In the genomic region with DNA sequence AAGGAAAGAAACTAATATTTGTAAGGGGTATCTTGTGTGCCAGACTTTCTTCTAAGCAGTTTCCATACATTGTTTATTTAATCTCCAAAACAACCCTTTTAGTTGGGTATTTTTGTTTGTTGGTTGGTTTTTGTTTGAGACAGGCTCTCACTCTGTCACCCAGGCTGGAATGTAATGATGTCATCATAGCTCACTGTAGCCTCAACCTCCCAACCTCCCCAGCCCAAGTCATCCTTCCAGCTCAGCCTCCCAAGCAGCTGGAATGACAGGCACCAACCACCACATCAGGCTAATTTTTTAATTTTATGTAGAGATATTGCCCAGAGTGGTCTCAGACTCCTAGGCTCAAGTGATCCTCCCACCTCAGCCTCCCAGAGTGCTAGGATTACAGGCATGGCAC, we compare ENCODE assay signal across 2 cellular contexts.
TF ChIP-seq lines count a peak whose summit lies in the region.

No MANE protein-coding gene starts in this region.

TF ChIP-seq in HepG2, 621 proteins besides CTCF, POLR2A, EP300 and RAD21:
- TF ChIP-seq ATF7 (IDR thresholded peaks at IDR 0.05) (peak; percentile 86), ATF7 (CRISPR knock-in tag; IDR thresholded peaks at IDR 0.05) (no peak)
- TF ChIP-seq, protein P1, sequence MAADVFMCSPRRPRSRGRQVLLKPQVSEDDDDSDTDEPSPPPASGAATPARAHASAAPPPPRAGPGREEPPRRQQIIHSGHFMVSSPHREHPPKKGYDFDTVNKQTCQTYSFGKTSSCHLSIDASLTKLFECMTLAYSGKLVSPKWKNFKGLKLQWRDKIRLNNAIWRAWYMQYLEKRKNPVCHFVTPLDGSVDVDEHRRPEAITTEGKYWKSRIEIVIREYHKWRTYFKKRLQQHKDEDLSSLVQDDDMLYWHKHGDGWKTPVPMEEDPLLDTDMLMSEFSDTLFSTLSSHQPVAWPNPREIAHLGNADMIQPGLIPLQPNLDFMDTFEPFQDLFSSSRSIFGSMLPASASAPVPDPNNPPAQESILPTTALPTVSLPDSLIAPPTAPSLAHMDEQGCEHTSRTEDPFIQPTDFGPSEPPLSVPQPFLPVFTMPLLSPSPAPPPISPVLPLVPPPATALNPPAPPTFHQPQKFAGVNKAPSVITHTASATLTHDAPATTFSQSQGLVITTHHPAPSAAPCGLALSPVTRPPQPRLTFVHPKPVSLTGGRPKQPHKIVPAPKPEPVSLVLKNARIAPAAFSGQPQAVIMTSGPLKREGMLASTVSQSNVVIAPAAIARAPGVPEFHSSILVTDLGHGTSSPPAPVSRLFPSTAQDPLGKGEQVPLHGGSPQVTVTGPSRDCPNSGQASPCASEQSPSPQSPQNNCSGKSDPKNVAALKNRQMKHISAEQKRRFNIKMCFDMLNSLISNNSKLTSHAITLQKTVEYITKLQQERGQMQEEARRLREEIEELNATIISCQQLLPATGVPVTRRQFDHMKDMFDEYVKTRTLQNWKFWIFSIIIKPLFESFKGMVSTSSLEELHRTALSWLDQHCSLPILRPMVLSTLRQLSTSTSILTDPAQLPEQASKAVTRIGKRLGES (CRISPR knock-in tag; IDR thresholded peaks at IDR 0.05; ENCODE audit: borderline replicate concordance): no peak

TF ChIP-seq in K562, 482 proteins besides CTCF, POLR2A, EP300 and RAD21:
- TF ChIP-seq, protein P2, sequence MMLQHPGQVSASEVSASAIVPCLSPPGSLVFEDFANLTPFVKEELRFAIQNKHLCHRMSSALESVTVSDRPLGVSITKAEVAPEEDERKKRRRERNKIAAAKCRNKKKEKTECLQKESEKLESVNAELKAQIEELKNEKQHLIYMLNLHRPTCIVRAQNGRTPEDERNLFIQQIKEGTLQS (IDR thresholded peaks at IDR 0.05): peak; percentile 65
- TF ChIP-seq, protein P2 (CRISPR knock-in tag; conservative IDR thresholded peaks at IDR 0.05): no peak
- TF ChIP-seq NFIC (IDR thresholded peaks at IDR 0.05) (no peak), ATF7 (IDR thresholded peaks at IDR 0.05) (peak; percentile 41; the same call in 1 of the 2 replicates)
- TF ChIP-seq, protein P3, sequence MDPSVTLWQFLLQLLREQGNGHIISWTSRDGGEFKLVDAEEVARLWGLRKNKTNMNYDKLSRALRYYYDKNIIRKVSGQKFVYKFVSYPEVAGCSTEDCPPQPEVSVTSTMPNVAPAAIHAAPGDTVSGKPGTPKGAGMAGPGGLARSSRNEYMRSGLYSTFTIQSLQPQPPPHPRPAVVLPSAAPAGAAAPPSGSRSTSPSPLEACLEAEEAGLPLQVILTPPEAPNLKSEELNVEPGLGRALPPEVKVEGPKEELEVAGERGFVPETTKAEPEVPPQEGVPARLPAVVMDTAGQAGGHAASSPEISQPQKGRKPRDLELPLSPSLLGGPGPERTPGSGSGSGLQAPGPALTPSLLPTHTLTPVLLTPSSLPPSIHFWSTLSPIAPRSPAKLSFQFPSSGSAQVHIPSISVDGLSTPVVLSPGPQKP (CRISPR knock-in tag; IDR thresholded peaks at IDR 0.05): no peak
